1 cellular context compared by ENCODE assay signal in the genomic region with DNA sequence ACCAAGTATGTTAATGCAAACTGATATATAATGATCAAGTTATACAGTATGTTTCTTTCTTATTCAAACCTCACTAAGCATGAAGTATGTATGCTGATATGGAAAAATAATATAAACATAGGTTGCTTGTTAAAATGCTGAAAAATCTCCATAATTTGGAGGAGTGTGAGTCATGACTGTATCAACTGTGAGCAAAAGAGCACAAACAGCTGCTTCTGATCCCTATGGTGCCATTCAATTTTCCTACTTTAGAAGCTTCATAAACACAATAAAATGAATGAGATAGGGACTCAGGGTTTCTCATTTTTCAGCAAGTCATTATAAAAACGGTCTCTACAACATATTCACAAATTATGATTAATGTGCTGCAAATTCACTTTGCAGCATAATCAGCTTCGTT.
TF ChIP-seq lines count a peak whose summit lies in the region.

No MANE protein-coding gene starts in this region.

TF ChIP-seq in GM23338, 12 proteins besides CTCF, POLR2A, EP300 and RAD21 (continued from another document):
- TF ChIP-seq, protein P1, sequence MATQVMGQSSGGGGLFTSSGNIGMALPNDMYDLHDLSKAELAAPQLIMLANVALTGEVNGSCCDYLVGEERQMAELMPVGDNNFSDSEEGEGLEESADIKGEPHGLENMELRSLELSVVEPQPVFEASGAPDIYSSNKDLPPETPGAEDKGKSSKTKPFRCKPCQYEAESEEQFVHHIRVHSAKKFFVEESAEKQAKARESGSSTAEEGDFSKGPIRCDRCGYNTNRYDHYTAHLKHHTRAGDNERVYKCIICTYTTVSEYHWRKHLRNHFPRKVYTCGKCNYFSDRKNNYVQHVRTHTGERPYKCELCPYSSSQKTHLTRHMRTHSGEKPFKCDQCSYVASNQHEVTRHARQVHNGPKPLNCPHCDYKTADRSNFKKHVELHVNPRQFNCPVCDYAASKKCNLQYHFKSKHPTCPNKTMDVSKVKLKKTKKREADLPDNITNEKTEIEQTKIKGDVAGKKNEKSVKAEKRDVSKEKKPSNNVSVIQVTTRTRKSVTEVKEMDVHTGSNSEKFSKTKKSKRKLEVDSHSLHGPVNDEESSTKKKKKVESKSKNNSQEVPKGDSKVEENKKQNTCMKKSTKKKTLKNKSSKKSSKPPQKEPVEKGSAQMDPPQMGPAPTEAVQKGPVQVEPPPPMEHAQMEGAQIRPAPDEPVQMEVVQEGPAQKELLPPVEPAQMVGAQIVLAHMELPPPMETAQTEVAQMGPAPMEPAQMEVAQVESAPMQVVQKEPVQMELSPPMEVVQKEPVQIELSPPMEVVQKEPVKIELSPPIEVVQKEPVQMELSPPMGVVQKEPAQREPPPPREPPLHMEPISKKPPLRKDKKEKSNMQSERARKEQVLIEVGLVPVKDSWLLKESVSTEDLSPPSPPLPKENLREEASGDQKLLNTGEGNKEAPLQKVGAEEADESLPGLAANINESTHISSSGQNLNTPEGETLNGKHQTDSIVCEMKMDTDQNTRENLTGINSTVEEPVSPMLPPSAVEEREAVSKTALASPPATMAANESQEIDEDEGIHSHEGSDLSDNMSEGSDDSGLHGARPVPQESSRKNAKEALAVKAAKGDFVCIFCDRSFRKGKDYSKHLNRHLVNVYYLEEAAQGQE (IDR thresholded peaks at IDR 0.05; ENCODE audit: unreplicated experiment) = no peak
- TF ChIP-seq ZNF331 (CRISPR knock-in tag; IDR thresholded peaks at IDR 0.05; ENCODE audit: low read depth) (no peak), ZNF114 (CRISPR knock-in tag; IDR thresholded peaks at IDR 0.05) (no peak), CREB1 (CRISPR knock-in tag; IDR thresholded peaks at IDR 0.05; ENCODE audit: low read depth) (no peak), POLR2AphosphoS5 (IDR thresholded peaks at IDR 0.05; ENCODE audit: low read depth) (no peak), JUNB (IDR thresholded peaks at IDR 0.05; ENCODE audit: unreplicated experiment) (no peak), EZH2 (IDR thresholded peaks at IDR 0.05; ENCODE audit: low read depth, unreplicated experiment) (no peak), STAT1 (IDR thresholded peaks at IDR 0.05; ENCODE audit: unreplicated experiment) (no peak), NANOG (IDR thresholded peaks at IDR 0.05; ENCODE audit: borderline replicate concordance) (no peak)
- TF ChIP-seq, protein P2, sequence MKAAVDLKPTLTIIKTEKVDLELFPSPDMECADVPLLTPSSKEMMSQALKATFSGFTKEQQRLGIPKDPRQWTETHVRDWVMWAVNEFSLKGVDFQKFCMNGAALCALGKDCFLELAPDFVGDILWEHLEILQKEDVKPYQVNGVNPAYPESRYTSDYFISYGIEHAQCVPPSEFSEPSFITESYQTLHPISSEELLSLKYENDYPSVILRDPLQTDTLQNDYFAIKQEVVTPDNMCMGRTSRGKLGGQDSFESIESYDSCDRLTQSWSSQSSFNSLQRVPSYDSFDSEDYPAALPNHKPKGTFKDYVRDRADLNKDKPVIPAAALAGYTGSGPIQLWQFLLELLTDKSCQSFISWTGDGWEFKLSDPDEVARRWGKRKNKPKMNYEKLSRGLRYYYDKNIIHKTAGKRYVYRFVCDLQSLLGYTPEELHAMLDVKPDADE (IDR thresholded peaks at IDR 0.05) = no peak
- TF ChIP-seq, protein P3, sequence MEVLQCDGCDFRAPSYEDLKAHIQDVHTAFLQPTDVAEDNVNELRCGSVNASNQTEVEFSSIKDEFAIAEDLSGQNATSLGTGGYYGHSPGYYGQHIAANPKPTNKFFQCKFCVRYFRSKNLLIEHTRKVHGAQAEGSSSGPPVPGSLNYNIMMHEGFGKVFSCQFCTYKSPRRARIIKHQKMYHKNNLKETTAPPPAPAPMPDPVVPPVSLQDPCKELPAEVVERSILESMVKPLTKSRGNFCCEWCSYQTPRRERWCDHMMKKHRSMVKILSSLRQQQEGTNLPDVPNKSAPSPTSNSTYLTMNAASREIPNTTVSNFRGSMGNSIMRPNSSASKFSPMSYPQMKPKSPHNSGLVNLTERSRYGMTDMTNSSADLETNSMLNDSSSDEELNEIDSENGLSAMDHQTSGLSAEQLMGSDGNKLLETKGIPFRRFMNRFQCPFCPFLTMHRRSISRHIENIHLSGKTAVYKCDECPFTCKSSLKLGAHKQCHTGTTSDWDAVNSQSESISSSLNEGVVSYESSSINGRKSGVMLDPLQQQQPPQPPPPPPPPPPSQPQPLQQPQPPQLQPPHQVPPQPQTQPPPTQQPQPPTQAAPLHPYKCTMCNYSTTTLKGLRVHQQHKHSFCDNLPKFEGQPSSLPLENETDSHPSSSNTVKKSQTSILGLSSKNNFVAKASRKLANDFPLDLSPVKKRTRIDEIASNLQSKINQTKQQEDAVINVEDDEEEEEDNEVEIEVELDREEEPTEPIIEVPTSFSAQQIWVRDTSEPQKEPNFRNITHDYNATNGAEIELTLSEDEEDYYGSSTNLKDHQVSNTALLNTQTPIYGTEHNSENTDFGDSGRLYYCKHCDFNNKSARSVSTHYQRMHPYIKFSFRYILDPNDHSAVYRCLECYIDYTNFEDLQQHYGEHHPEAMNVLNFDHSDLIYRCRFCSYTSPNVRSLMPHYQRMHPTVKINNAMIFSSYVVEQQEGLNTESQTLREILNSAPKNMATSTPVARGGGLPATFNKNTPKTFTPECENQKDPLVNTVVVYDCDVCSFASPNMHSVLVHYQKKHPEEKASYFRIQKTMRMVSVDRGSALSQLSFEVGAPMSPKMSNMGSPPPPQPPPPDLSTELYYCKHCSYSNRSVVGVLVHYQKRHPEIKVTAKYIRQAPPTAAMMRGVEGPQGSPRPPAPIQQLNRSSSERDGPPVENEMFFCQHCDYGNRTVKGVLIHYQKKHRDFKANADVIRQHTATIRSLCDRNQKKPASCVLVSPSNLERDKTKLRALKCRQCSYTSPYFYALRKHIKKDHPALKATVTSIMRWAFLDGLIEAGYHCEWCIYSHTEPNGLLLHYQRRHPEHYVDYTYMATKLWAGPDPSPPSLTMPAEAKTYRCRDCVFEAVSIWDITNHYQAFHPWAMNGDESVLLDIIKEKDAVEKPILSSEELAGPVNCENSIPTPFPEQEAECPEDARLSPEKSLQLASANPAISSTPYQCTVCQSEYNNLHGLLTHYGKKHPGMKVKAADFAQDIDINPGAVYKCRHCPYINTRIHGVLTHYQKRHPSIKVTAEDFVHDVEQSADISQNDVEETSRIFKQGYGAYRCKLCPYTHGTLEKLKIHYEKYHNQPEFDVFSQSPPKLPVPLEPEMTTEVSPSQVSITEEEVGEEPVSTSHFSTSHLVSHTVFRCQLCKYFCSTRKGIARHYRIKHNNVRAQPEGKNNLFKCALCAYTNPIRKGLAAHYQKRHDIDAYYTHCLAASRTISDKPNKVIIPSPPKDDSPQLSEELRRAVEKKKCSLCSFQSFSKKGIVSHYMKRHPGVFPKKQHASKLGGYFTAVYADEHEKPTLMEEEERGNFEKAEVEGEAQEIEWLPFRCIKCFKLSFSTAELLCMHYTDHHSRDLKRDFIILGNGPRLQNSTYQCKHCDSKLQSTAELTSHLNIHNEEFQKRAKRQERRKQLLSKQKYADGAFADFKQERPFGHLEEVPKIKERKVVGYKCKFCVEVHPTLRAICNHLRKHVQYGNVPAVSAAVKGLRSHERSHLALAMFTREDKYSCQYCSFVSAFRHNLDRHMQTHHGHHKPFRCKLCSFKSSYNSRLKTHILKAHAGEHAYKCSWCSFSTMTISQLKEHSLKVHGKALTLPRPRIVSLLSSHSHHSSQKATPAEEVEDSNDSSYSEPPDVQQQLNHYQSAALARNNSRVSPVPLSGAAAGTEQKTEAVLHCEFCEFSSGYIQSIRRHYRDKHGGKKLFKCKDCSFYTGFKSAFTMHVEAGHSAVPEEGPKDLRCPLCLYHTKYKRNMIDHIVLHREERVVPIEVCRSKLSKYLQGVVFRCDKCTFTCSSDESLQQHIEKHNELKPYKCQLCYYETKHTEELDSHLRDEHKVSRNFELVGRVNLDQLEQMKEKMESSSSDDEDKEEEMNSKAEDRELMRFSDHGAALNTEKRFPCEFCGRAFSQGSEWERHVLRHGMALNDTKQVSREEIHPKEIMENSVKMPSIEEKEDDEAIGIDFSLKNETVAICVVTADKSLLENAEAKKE (CRISPR knock-in tag; IDR thresholded peaks at IDR 0.05) = no peak
